8 cellular contexts compared by ENCODE assay signal in the genomic region with DNA sequence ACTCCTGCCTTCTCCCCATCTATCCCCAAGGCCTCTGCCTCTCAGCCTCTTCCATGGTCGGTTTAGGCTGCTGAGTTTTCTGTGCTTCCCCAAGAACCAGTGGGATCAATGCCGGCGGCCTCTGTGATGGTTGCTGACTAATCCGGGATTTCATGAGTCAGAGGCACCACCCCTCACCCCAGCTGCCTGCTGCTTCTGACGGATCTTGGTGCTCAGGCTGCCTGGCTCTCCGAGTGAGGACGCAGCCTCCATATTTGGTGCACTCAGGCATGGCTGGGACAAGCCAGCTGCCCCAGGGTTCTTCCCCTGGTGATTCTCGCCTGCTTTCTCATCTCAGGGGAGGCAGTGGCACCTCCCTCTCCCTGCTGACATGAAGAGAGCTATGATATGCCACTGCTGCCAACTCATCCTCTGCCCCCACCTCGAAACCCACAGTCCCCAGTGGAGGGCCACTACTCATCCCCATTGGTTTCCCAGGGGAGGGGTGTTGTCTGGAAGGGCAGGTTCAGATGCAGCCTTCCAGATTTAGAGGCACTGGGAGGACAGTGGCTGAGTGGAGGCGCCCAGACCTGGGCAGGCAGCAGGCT. TPM values are rescaled to one million over a fixed set of nuclear protein-coding genes. Genes with fewer than 3 reads are reported as not detected.
DNase-seq lines count a peak whose midpoint lies in the region; ATAC-seq and TF ChIP-seq lines count a peak whose summit lies in the region.

No MANE protein-coding gene starts in this region.

- intact Hi-C loops in PC-9 (cut with micrococcal nuclease; ENCODE audit: unreplicated experiment) (no loop called here), psoas muscle (cut with DNase I) (no loop called here)
- intact Hi-C loops in naive thymus-derived CD4-positive, alpha-beta T cell (cut with micrococcal nuclease) = no loop called here

- BruUV-seq in PC-9 (replicated peaks; lab: Mats Ljungman, UMichigan) = no TSS peak

- H3K4me2 ChIP-seq in PC-9 = peak overlapping the region; percentile 64

- H3K9ac ChIP-seq in endocrine pancreas (ENCODE audit: control insufficient read depth, insufficient read depth, low read length) = peak overlapping the region; percentile 31

- no peak overlapping the region for H2AFZ ChIP-seq in PC-9

- WGBS in psoas muscle, 3 donors = 56 to 57% (median 57%) methylated on average over 10 of the region's 10 CpGs

- peaks cover 33% of the 10 kb centered on the region for H3F3A ChIP-seq in PC-9 (ENCODE audit: insufficient read depth, low read depth)

- H3K36me3 Mint-ChIP-seq in naive thymus-derived CD4-positive, alpha-beta T cell = peaks cover 0 to 7% (median 2%) of the 10 kb centered on the region in 5 donors

- ATAC-seq in psoas muscle (no peak), HG02970 (IDR thresholded peaks at IDR 0.05; ENCODE audit: low FRiP score, unreplicated experiment) (no peak)
- no peak for ATAC-seq in naive thymus-derived CD4-positive, alpha-beta T cell

- no peaks in the 10 kb centered on the region for H3K9me2 ChIP-seq in PC-9 (ENCODE audit: insufficient read depth)

- H3K27ac ChIP-seq in PC-9 (peak overlapping the region; percentile 60), psoas muscle (no peak overlapping the region)
- H3K27ac ChIP-seq in naive thymus-derived CD4-positive, alpha-beta T cell (ENCODE audit: low read depth, low read length) = no peak overlapping the region

- H3K9me3 ChIP-seq in PC-9 (ENCODE audit: insufficient read depth, low read depth) (no peaks in the 10 kb centered on the region), endocrine pancreas (ENCODE audit: control insufficient read depth, low read length) (no peaks in the 10 kb centered on the region), psoas muscle (no peaks in the 10 kb centered on the region)
- no peaks in the 10 kb centered on the region for H3K9me3 ChIP-seq in naive thymus-derived CD4-positive, alpha-beta T cell (ENCODE audit: control insufficient read depth in 2 of 3, low read length in 3 of 3)

- H3K36me3 ChIP-seq in PC-9 (ENCODE audit: low read depth) = no peaks in the 10 kb centered on the region
- no peaks in the 10 kb centered on the region for H3K36me3 ChIP-seq in endocrine pancreas (ENCODE audit: control insufficient read depth, insufficient read depth, low read length)
- H3K36me3 ChIP-seq in psoas muscle (ENCODE audit: insufficient read depth in 1 of 2, low read depth in 1 of 2) = peaks cover 0 to 13% of the 10 kb centered on the region in 2 donors
- H3K36me3 ChIP-seq in naive thymus-derived CD4-positive, alpha-beta T cell (ENCODE audit: control insufficient read depth in 2 of 3, insufficient read depth in 3 of 3, low read length in 3 of 3) = peaks cover 0 to 26% (median 0%) of the 10 kb centered on the region in 3 experiments

- H3K27ac Mint-ChIP-seq in naive thymus-derived CD4-positive, alpha-beta T cell = no peak overlapping the region

- H3K79me2 ChIP-seq in PC-9 (ENCODE audit: low read depth) = peaks cover 14% of the 10 kb centered on the region

- POLR2A ChIA-PET in PC-9 (lab: Charles Lee; ENCODE audit: unreplicated experiment) = interaction anchor here (0.8 kb wide), 1 partner anchor 12 kb away, joined by 6 read pairs; no protein-coding TSS in a partner anchor
- POLR2A ChIA-PET in naive thymus-derived CD4-positive, alpha-beta T cell (lab: Charles Lee) = interaction anchor here (0.6 to 0.7 kb wide), 2 partner anchors 670 to 675 kb away, joined by 3 read pairs; no protein-coding TSS in a partner anchor

- no peaks in the 10 kb centered on the region for H3K9me3 Mint-ChIP-seq in naive thymus-derived CD4-positive, alpha-beta T cell

- peaks cover 39% of the 10 kb centered on the region for H3K4me1 ChIP-seq in PC-9 (replicated peaks; ENCODE audit: insufficient read depth)
- H3K4me1 ChIP-seq in endocrine pancreas (ENCODE audit: control insufficient read depth, insufficient read depth, low read length) = peaks cover 8% of the 10 kb centered on the region
- peaks cover 8% of the 10 kb centered on the region for H3K4me1 ChIP-seq in psoas muscle
- peaks cover 20% of the 10 kb centered on the region in 2 donors for H3K4me1 ChIP-seq in naive thymus-derived CD4-positive, alpha-beta T cell (ENCODE audit: control insufficient read depth in 2 of 2, insufficient read depth in 2 of 2, low read length in 2 of 2)

- H4K20me1 ChIP-seq in PC-9 (ENCODE audit: insufficient read depth) = 0 out of 2 replicates have a peak, but pooled peaks cover 4% of the 10 kb centered on the region

- no peaks in the 10 kb centered on the region for H3K27me3 ChIP-seq in PC-9 (ENCODE audit: insufficient read depth, low read depth)
- H3K27me3 ChIP-seq in endocrine pancreas (ENCODE audit: control insufficient read depth, insufficient read depth, low read length) = no peaks in the 10 kb centered on the region
- H3K27me3 ChIP-seq in psoas muscle (ENCODE audit: insufficient read depth in 3 of 3, low read length in 2 of 3) = no peaks in the 10 kb centered on the region
- no peaks in the 10 kb centered on the region for H3K27me3 ChIP-seq in naive thymus-derived CD4-positive, alpha-beta T cell (ENCODE audit: control insufficient read depth in 2 of 2, insufficient read depth in 2 of 2, low read length in 2 of 2)

- no peaks in the 10 kb centered on the region for H3K27me3 Mint-ChIP-seq in naive thymus-derived CD4-positive, alpha-beta T cell

- H3K4me3 Mint-ChIP-seq in naive thymus-derived CD4-positive, alpha-beta T cell = no peak overlapping the region

- H3K4me3 ChIP-seq in PC-9 = no peak overlapping the region; the same call in 1 of the 2 replicates
- no peak overlapping the region for H3K4me3 ChIP-seq in endocrine pancreas (ENCODE audit: control insufficient read depth, insufficient read depth, low read length)
- H3K4me3 ChIP-seq in psoas muscle = no peak overlapping the region
- no peak overlapping the region for H3K4me3 ChIP-seq in naive thymus-derived CD4-positive, alpha-beta T cell (ENCODE audit: low read length)

- CTCF ChIA-PET in PC-9 (lab: Charles Lee) = no interaction called here
- CTCF ChIA-PET in naive thymus-derived CD4-positive, alpha-beta T cell (lab: Charles Lee) = no interaction called here

- no peak for TF ChIP-seq CTCF in PC-9 (conservative IDR thresholded peaks at IDR 0.05)
- TF ChIP-seq CTCF in psoas muscle (IDR thresholded peaks at IDR 0.05) = no peak

- H3K4me1 Mint-ChIP-seq in naive thymus-derived CD4-positive, alpha-beta T cell = peaks cover 14 to 27% (median 19%) of the 10 kb centered on the region in 7 donors

- DNase-seq in DMS 273 (lab: John Stamatoyannopoulos, UW; ENCODE audit: unreplicated experiment) (peak; percentile 77), DMS 273 treated with DMSO at 0.1 percent for 48 hours (lab: John Stamatoyannopoulos, UW) (no peak), PC-9 (peak; percentile 87), psoas muscle (peak; percentile 75 to 79), AML-193 (lab: John Stamatoyannopoulos, UW) (no peak)
- DNase-seq in naive thymus-derived CD4-positive, alpha-beta T cell = no peak

RNA-seq across cellular contexts. Expression of a gene that starts 3.3 kb away (rescaled TPM):
- total RNA-seq in PC-9 (2021) (79.3 and 107 TPM in 2 replicates), psoas muscle (10 to 100 TPM; 13.5 to 18.1 (median 14.4) TPM)
- 10 to 100 TPM; 13.1 to 24.4 (median 21.8) TPM for polyA plus RNA-seq in psoas muscle
- 10 to 100 TPM; 57.3 to 74.2 (median 70.2) TPM for total RNA-seq in naive thymus-derived CD4-positive, alpha-beta T cell
- 10 to 100 TPM; 36.0 to 51.2 TPM for polyA plus RNA-seq in naive thymus-derived CD4-positive, alpha-beta T cell

RNA-seq across cellular contexts. Expression of a gene that starts 6.2 kb away (rescaled TPM):
- total RNA-seq in PC-9 (2021) = 9.9 and 14.7 TPM in 2 replicates
- 1 to 10 TPM; 1.8 to 4.5 (median 3.0) TPM for total RNA-seq in psoas muscle
- 1 to 10 TPM; 1.5 to 2.4 (median 1.7) TPM for polyA plus RNA-seq in psoas muscle
- total RNA-seq in naive thymus-derived CD4-positive, alpha-beta T cell = 10 to 100 TPM; 11.6 to 27.6 (median 15.2) TPM
- 1 to 10 TPM in 1 of 2 donors, under 1 TPM in 1; 0.71 to 1.4 TPM for polyA plus RNA-seq in naive thymus-derived CD4-positive, alpha-beta T cell

RNA-seq across cellular contexts. Expression of a gene that starts 13.2 kb away (rescaled TPM):
- 46.9 and 50.3 TPM in 2 replicates for total RNA-seq in PC-9 (2021)
- total RNA-seq in psoas muscle = under 1 TPM; 0.10 to 0.15 (median 0.12) TPM
- polyA plus RNA-seq in psoas muscle = under 1 TPM in 2 of 3 donors, not detected in 1; 0.18 to 0.22 TPM
- total RNA-seq in naive thymus-derived CD4-positive, alpha-beta T cell = 10 to 100 TPM in 1 of 5 experiments, 1 to 10 TPM in 1, under 1 TPM in 3; 0.16 to 22.1 (median 0.74) TPM
- under 1 TPM in 1 of 2 donors, not detected in 1; 0.18 TPM for polyA plus RNA-seq in naive thymus-derived CD4-positive, alpha-beta T cell

RNA-seq across cellular contexts. Expression of a gene that starts 29.6 kb away (rescaled TPM):
- 9.0 and 14.1 TPM in 2 replicates for total RNA-seq in PC-9 (2021)
- total RNA-seq in psoas muscle = 1 to 10 TPM in 2 of 4 donors, under 1 TPM in 2; 0.59 to 1.4 (median 0.95) TPM
- polyA plus RNA-seq in psoas muscle = under 1 TPM; 0.17 to 0.29 (median 0.28) TPM
- total RNA-seq in naive thymus-derived CD4-positive, alpha-beta T cell = not detected
- not detected for polyA plus RNA-seq in naive thymus-derived CD4-positive, alpha-beta T cell

RNA-seq across cellular contexts. Expression of a gene that starts 31.0 kb away (rescaled TPM):
- total RNA-seq in PC-9 (2021) (104 and 126 TPM in 2 replicates), psoas muscle (10 to 100 TPM; 43.2 to 75.3 (median 67.5) TPM)
- 10 to 100 TPM; 34.8 to 67.7 (median 61.3) TPM for polyA plus RNA-seq in psoas muscle
- total RNA-seq in naive thymus-derived CD4-positive, alpha-beta T cell = 100 to 1,000 TPM; 235 to 328 (median 298) TPM
- 100 to 1,000 TPM in 1 of 2 donors, 10 to 100 TPM in 1; 86.9 to 120 TPM for polyA plus RNA-seq in naive thymus-derived CD4-positive, alpha-beta T cell

Comparison
In these comparisons a context has a peak if more than half of its experiments do, and no peak if none do; other contexts are left out.
1. DNase-seq: peak in DMS 273 (single experiment), PC-9 (2 of 2) and psoas muscle (2 of 2); none in DMS 273 treated with DMSO at 0.1 percent for 48 hours (single experiment), AML-193 (0 of 2) and naive thymus-derived CD4-positive, alpha-beta T cell (0 of 9).